ENCODE assay signal across 8 cellular contexts in the genomic region with DNA sequence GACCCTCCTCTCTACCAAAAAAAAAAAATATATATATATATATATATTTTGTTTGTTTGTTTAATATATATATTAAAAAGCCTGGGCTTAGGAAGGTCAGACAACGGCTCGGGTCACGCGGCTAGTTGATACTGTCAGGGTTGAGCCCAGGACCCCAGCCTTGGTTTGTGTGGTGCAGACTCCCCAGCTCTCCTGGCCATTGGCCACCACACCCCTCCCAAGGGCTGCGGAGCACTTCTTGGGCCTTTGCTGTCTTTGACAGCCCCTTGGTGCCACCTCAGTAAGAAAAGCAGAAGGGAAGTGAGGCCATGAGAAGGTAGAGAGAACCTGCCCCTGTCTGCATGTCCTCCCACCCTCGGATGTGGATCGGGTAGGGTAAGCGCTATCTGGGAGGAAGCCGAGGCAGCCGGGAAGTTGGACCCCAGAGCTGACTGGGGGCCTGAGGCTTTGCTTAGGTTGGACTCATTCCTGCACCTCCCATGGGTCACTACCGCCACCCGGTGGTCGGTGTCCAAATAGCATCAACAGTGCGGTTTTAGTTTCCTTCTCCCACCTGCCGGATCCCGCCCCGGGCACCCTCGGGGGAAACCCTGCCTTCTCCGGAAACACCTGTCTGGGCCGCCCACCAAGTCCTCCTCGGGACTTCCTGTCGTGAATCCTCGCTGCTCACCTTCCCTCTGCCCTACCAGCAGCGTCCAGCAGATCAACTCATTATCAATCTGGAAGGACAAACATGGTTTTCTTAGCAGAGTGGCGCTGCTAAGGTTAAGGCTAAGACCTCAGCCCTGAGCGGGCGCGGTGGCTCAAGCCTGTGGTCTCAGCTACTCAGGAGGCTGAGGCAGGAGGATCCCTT. TPM values are rescaled to one million over a fixed set of nuclear protein-coding genes. Genes with fewer than 3 reads are reported as not detected.
DNase-seq lines count a peak whose midpoint lies in the region; ATAC-seq and TF ChIP-seq lines count a peak whose summit lies in the region.

No MANE protein-coding gene starts in this region.

- H3K4me3 Mint-ChIP-seq in T-helper 17 cell = peak overlapping the region; percentile 82

- H3K9me3 ChIP-seq in T-helper 17 cell (ENCODE audit: control insufficient read depth, low read length, poor library complexity, severe bottlenecking) (no peaks in the 10 kb centered on the region), ascending aorta (no peaks in the 10 kb centered on the region), sigmoid colon (no peaks in the 10 kb centered on the region)

- no peak for TF ChIP-seq POLR2A in sigmoid colon (IDR thresholded peaks at IDR 0.05)

- 15 to 18% methylated on average over 28 of the region's 28 CpGs for WGBS in sigmoid colon, 2 donors

- H3K4me1 ChIP-seq in ascending aorta (no peaks in the 10 kb centered on the region), sigmoid colon (peaks cover 0 to 4% (median 2%) of the 10 kb centered on the region in 4 donors)

- peak overlapping the region; percentile 90 for H3K27ac Mint-ChIP-seq in T-helper 17 cell

- H3K36me3 Mint-ChIP-seq in T-helper 17 cell (ENCODE audit: low read depth) = no peaks in the 10 kb centered on the region

- H3K4me3 ChIP-seq in ascending aorta (peak overlapping the region in 1 of 2 donors; percentile 59), sigmoid colon (peak overlapping the region in 3 of 4 donors; percentile 31 to 43 (median 43))

- peaks cover 8% of the 10 kb centered on the region for H3K27me3 Mint-ChIP-seq in T-helper 17 cell

- TF ChIP-seq EP300 in sigmoid colon (IDR thresholded peaks at IDR 0.05) = no peak

- H3K27ac ChIP-seq in ascending aorta (no peak overlapping the region), sigmoid colon (no peak overlapping the region)

- DNase-seq in DMS 273 (lab: John Stamatoyannopoulos, UW; ENCODE audit: unreplicated experiment) (peak; percentile 93), DMS 273 treated with DMSO at 0.1 percent for 48 hours (lab: John Stamatoyannopoulos, UW) (no peak), NCI-H1417 treated with DMSO at 0.1 percent for 48 hours (lab: John Stamatoyannopoulos, UW) (peak; percentile 62), T-helper 17 cell (peak; percentile 76 to 84 (median 77)), ascending aorta (ENCODE audit: low spot score in 2 of 2) (peak; percentile 12 to 85), hypothalamus (lab: John Stamatoyannopoulos, UW) (peak in 50 of 51 donors; percentile 12 to 85 (median 65)), sigmoid colon (peak; percentile 77)

- H3K36me3 ChIP-seq in ascending aorta (no peaks in the 10 kb centered on the region), sigmoid colon (no peaks in the 10 kb centered on the region)

- H3K4me1 Mint-ChIP-seq in T-helper 17 cell = peaks cover 10% of the 10 kb centered on the region

- intact Hi-C loops in ascending aorta (cut with DNase I) (loop anchor here (1.0 to 10.0 kb wide), 5 partner anchors 236 to 566 kb away; partner anchors contain the start of genes ARV1, COG2 and TTC13), sigmoid colon (cut with DNase I) (loop anchor here (2.0 to 10.0 kb wide), 2 partner anchors 296 to 412 kb away; no protein-coding TSS in a partner anchor)

- no peaks in the 10 kb centered on the region for H3K27me3 ChIP-seq in ascending aorta
- peaks cover 0 to 13% (median 0%) of the 10 kb centered on the region in 3 donors for H3K27me3 ChIP-seq in sigmoid colon

- peak; percentile 70 to 96 (median 84) for TF ChIP-seq CTCF in ascending aorta (IDR thresholded peaks at IDR 0.05)
- TF ChIP-seq CTCF in sigmoid colon (IDR thresholded peaks at IDR 0.05) = peak; percentile 62 to 92 (median 78)

- ATAC-seq in HG02870 (IDR thresholded peaks at IDR 0.05; ENCODE audit: unreplicated experiment) (peak; percentile 78), T-helper 17 cell (peak; percentile 95)

RNA-seq across cellular contexts. Expression of gene GNPAT, which starts 29.8 kb away (rescaled TPM):
- total RNA-seq in T-helper 17 cell (10 to 100 TPM; 16.4 to 20.3 TPM), ascending aorta (34.8 TPM), sigmoid colon (10 to 100 TPM; 45.9 to 58.9 (median 50.5) TPM)
- polyA plus RNA-seq in sigmoid colon = 10 to 100 TPM; 29.4 to 34.0 (median 29.9) TPM

RNA-seq across cellular contexts. Expression of gene TRIM67, which starts 49.4 kb away (rescaled TPM):
- total RNA-seq in T-helper 17 cell (not detected), ascending aorta (not detected), sigmoid colon (under 1 TPM in 3 of 4 donors, not detected in 1; under 0.01 to 0.36 (median 0.28) TPM)
- polyA plus RNA-seq in sigmoid colon = under 1 TPM; under 0.01 to 0.09 (median under 0.01) TPM
